In the genomic region with DNA sequence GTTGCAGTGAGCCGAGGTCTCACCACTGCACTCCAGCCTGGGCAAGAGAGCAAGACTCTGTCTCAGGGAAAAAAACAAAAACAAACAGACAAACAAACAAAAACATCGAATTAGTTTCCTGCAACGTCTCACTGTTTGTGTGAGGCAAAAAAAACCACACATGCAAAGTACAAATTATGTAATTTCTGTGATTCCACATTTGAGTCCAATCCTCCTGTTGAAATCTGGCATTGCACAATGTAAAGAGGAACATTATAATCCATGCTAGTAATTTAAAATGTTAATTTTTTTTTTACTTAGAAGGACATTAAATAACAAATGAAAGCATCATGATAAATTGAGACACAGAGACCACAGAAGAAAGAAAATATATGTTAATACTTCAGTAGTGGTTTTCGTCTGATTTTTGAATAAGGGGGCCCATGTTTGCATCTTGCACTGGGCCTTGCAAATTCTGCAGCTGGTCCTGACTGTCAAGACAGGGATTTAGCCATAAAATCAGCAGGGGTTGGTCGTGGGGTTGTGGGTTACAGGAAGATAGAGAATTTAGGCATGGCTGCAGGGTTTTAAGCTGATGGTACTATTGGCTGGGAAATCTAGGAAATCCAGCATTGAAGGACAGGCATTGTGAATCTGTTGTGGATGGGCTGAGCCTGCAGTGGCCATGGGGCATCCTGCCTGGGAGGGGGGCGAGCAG, we compare ENCODE assay signal across 14 cellular contexts.
"Had no signal": no experiment of that assay in that cellular context is flagged by ENCODE, and none has a peak within 500 bp of the region (broad histone marks: within the 10 kb centered on the region; RNA-seq: fewer than 3 reads in every experiment).

No MANE protein-coding gene starts in this region.

- H3K27ac ChIP-seq: breast epithelium, heart right ventricle had no signal

- DNase-seq: activated CD4-positive, alpha-beta T cell treated with anti-CD3 and anti-CD28 coated beads, Interleukin-2, amount 10 ng/mL, durations not matched to agents 24 days and 14 days; activated CD8-positive, alpha-beta T cell treated with anti-CD3 and anti-CD28 coated beads, Interleukin-2, amount 10 ng/mL, durations not matched to agents 7 days and 5 days; activated effector memory CD4-positive, alpha-beta T cell treated with anti-CD3 and anti-CD28 coated beads, Interleukin-2, amount 50 U/mL, for 16 hours; activated naive CD4-positive, alpha-beta T cell treated with anti-CD3 and anti-CD28 coated beads, Interleukin-2, amount 50 U/mL, for 16 hours; activated T-cell treated with anti-CD3 and anti-CD28 coated beads, Interleukin-2, amount 50 U/mL, for 24 hours; cortex of kidney; heart right ventricle; natural killer cell; nucleus accumbens; stimulated activated naive CD4-positive, alpha-beta T cell; T-helper 1 cell; T1000 had no signal

- H3K36me3 Mint-ChIP-seq: natural killer cell had no signal

- H3K4me3 ChIP-seq: breast epithelium, heart right ventricle had no signal

- H3K4me1 ChIP-seq: breast epithelium had no signal

- H3K36me3 ChIP-seq: breast epithelium, heart right ventricle had no signal

- H3K4me3 Mint-ChIP-seq: activated CD4-positive, alpha-beta T cell treated with anti-CD3 and anti-CD28 coated beads, Interleukin-2, amount 10 ng/mL, durations not matched to agents 24 days and 14 days; activated CD8-positive, alpha-beta T cell treated with anti-CD3 and anti-CD28 coated beads, Interleukin-2, amount 10 ng/mL, durations not matched to agents 7 days and 5 days; activated T-cell treated with anti-CD3 and anti-CD28 coated beads, Interleukin-2, amount 50 U/mL, for 24 hours; natural killer cell had no signal

- H3K27ac Mint-ChIP-seq: activated CD4-positive, alpha-beta T cell treated with anti-CD3 and anti-CD28 coated beads, Interleukin-2, amount 10 ng/mL, durations not matched to agents 24 days and 14 days; activated CD8-positive, alpha-beta T cell treated with anti-CD3 and anti-CD28 coated beads, Interleukin-2, amount 10 ng/mL, durations not matched to agents 7 days and 5 days; activated T-cell treated with anti-CD3 and anti-CD28 coated beads, Interleukin-2, amount 50 U/mL, for 24 hours; natural killer cell had no signal

- H3K9me3 Mint-ChIP-seq: activated CD4-positive, alpha-beta T cell treated with anti-CD3 and anti-CD28 coated beads, Interleukin-2, amount 10 ng/mL, durations not matched to agents 24 days and 14 days; activated T-cell treated with anti-CD3 and anti-CD28 coated beads, Interleukin-2, amount 50 U/mL, for 24 hours; natural killer cell had no signal

- H3K9me3 ChIP-seq: breast epithelium, heart right ventricle had no signal

- H3K27me3 ChIP-seq: breast epithelium had no signal

- ATAC-seq: activated CD8-positive, alpha-beta T cell treated with anti-CD3 and anti-CD28 coated beads, Interleukin-2, amount 10 ng/mL, durations not matched to agents 7 days and 5 days; esophagus mucosa; heart right ventricle; natural killer cell had no signal
